ENCODE assay signal across 9 cellular contexts in genomic region chr3:39166134-39166710, GRCh38. TPM values are rescaled to one million over a fixed set of nuclear protein-coding genes. Genes with fewer than 3 reads are reported as not detected.
DNase-seq lines count a peak whose midpoint lies in the region; ATAC-seq and TF ChIP-seq lines count a peak whose summit lies in the region.
"Had no signal": no experiment of that assay in that cellular context is flagged by ENCODE, and none has a peak within 500 bp of the region (broad histone marks: within the 10 kb centered on the region; RNA-seq: fewer than 3 reads in every experiment).

No MANE protein-coding gene starts in this region.

- H3K27ac ChIP-seq in AG04450 (ENCODE audit: low read depth, low read length) (peak overlapping the region; percentile 12), liver (ENCODE audit: low read depth in 1 of 2, low read length in 2 of 2) (peak overlapping the region; percentile 82)

- POLR2A ChIA-PET in AG04450 (lab: Yijun Ruan, JAX), result interaction anchor here (0.9 to 4.0 kb wide), 4 partner anchors 10 to 241 kb away, joined by 3 to 27 read pairs (median 6); no protein-coding TSS in a partner anchor

- no peak overlapping the region for H3K4me3 ChIP-seq in AG04450 (ENCODE audit: low read depth, low read length)
- no peak overlapping the region for H3K4me3 ChIP-seq in cardiac fibroblast (replicated peaks in 1 of 2; ENCODE audit: low read depth in 2 of 2, low read length in 2 of 2)
- no peak overlapping the region for H3K4me3 ChIP-seq in liver (ENCODE audit: low read depth in 1 of 3, low read length in 3 of 3)
- H3K4me3 ChIP-seq in BE2C (ENCODE audit: low read depth, low read length), result no peak overlapping the region
- H3K4me3 ChIP-seq in H7 (ENCODE audit: insufficient read depth, low read depth, low read length), result no peak overlapping the region

- WGBS in liver, result 75% methylated on average over 3 of the region's 3 CpGs

- H3K36me3 ChIP-seq in liver (ENCODE audit: control insufficient read depth in 4 of 4, insufficient read depth in 3 of 4, low read depth in 1 of 4, low read length in 3 of 4) (no peaks in the 10 kb centered on the region), BE2C (no peaks in the 10 kb centered on the region), H7 (replicated peaks; ENCODE audit: control insufficient read depth, insufficient read depth, low read length) (no peaks in the 10 kb centered on the region)

- TF ChIP-seq CTCF in AG04450 (IDR thresholded peaks at IDR 0.05; ENCODE audit: low read depth, low read length) (no peak), cardiac fibroblast (IDR thresholded peaks at IDR 0.05; ENCODE audit: low read depth, low read length) (no peak), liver (IDR thresholded peaks at IDR 0.05; ENCODE audit: low read depth, low read length, missing input control) (no peak), BE2C (IDR thresholded peaks at IDR 0.05; ENCODE audit: low read depth, low read length) (no peak)

- peaks cover 5 to 12% (median 9%) of the 10 kb centered on the region in 4 donors for H3K4me1 ChIP-seq in liver (ENCODE audit: control insufficient read depth in 4 of 4, insufficient read depth in 4 of 4, low read length in 3 of 4)
- no peaks in the 10 kb centered on the region for H3K4me1 ChIP-seq in BE2C

- H3K27me3 ChIP-seq in AG04450 (ENCODE audit: control insufficient read depth, insufficient read depth, low read length) (no peaks in the 10 kb centered on the region), liver (ENCODE audit: control insufficient read depth in 4 of 4, insufficient read depth in 4 of 4, low read length in 3 of 4) (no peaks in the 10 kb centered on the region), BE2C (no peaks in the 10 kb centered on the region), H7 (ENCODE audit: control insufficient read depth, insufficient read depth, low read length) (no peaks in the 10 kb centered on the region)

- H3K9me3 ChIP-seq in AG04450 (ENCODE audit: control insufficient read depth, insufficient read depth, low read length) (peaks cover 3% of the 10 kb centered on the region), liver (ENCODE audit: control insufficient read depth in 4 of 4, low read length in 3 of 4) (no peaks in the 10 kb centered on the region), BE2C (no peaks in the 10 kb centered on the region)

- ATAC-seq in HG03108 (IDR thresholded peaks at IDR 0.05; ENCODE audit: unreplicated experiment), result no peak

- TF ChIP-seq RAD21 in liver (IDR thresholded peaks at IDR 0.05), result no peak

- no peak for DNase-seq in AG04450 (ENCODE audit: low read depth, low spot score)
- DNase-seq in KBM-7, result peak; percentile 62
- DNase-seq in cardiac fibroblast (ENCODE audit: low read depth in 2 of 2), result peak; percentile 92 to 94
- DNase-seq in NK-92 (lab: John Stamatoyannopoulos, UW; ENCODE audit: unreplicated experiment), result no peak
- no peak for DNase-seq in BE2C
- DNase-seq in H7, result no peak
- DNase-seq: stimulated activated CD4-positive, alpha-beta T cell treated with anti-CD3 and anti-CD28 coated beads, Interleukin-2, amount 100 ng/mL, for 48 hours had no signal

- no peak overlapping the region for H3K9ac ChIP-seq in liver (ENCODE audit: low read depth in 1 of 2, low read length in 2 of 2)

- CTCF ChIA-PET in AG04450 (lab: Charles Lee), result interaction anchor here (0.9 to 5.0 kb wide), 4 partner anchors 19 to 126 kb away, joined by 4 to 37 read pairs (median 6); no protein-coding TSS in a partner anchor

- in situ Hi-C loops in KBM-7 (cut with MboI; ENCODE audit: low pct_unique_long_range_greater_than_20kb, low sequenced_read_pairs), result no loop called here

TF ChIP-seq in liver, 16 proteins besides CTCF, POLR2A, EP300 and RAD21:
- TF ChIP-seq JUND (IDR thresholded peaks at IDR 0.05) (peak; percentile 21 to 52), RXRA (IDR thresholded peaks at IDR 0.05) (peak in 1 of 2 donors; percentile 6), YY1 (IDR thresholded peaks at IDR 0.05) (no peak)

RNA-seq across cellular contexts. Expression of gene CSRNP1, which starts 12.8 kb away (rescaled TPM):
- polyA plus RNA-seq in AG04450 (2011; rRNA removed) (5.9 and 6.8 TPM in 2 replicates), liver (10 to 100 TPM in 1 of 2 donors, 1 to 10 TPM in 1; 8.7 to 12.8 TPM)
- polyA minus RNA-seq in AG04450 (2011; rRNA and poly(A)+ RNA removed), result 12.4 and 17.8 TPM in 2 replicates
- 10 to 100 TPM in 1 of 2 donors, 1 to 10 TPM in 1; 4.7 to 19.3 TPM for total RNA-seq in liver
- 36.7 TPM for polyA plus RNA-seq in BE2C (2012; ENCODE audit: insufficient read depth, insufficient read length, low read depth)
- total RNA-seq in H7 (2014; rRNA removed; shearing (Covaris generic)), result 13.4 and 16.5 TPM in 2 replicates

RNA-seq across cellular contexts. Expression of gene XIRP1, which starts 26.2 kb away (rescaled TPM):
- polyA plus RNA-seq in AG04450 (2011; rRNA removed), result 0.02 TPM in 1 of 2 replicates, not detected in the other
- polyA minus RNA-seq in AG04450 (2011; rRNA and poly(A)+ RNA removed), result 0.05 TPM in 1 of 2 replicates, not detected in the other
- total RNA-seq in liver, result not detected
- polyA plus RNA-seq in liver, result under 1 TPM in 1 of 2 donors, not detected in 1; 0.01 TPM
- not detected for polyA plus RNA-seq in BE2C (2012; ENCODE audit: insufficient read depth, insufficient read length, low read depth)
- total RNA-seq in H7 (2014; rRNA removed; shearing (Covaris generic)), result not detected in 2 replicates

RNA-seq across cellular contexts. Expression of gene TTC21A, which starts 58.7 kb away (rescaled TPM):
- polyA plus RNA-seq in AG04450 (2011; rRNA removed), result 1.6 and 2.8 TPM in 2 replicates
- polyA minus RNA-seq in AG04450 (2011; rRNA and poly(A)+ RNA removed), result 3.0 and 4.2 TPM in 2 replicates
- total RNA-seq in liver, result 1 to 10 TPM in 1 of 2 donors, under 1 TPM in 1; 0.28 to 3.3 TPM
- 1 to 10 TPM in 1 of 2 donors, under 1 TPM in 1; 0.89 to 2.3 TPM for polyA plus RNA-seq in liver
- polyA plus RNA-seq in BE2C (2012; ENCODE audit: insufficient read depth, insufficient read length, low read depth), result 4.8 TPM
- total RNA-seq in H7 (2014; rRNA removed; shearing (Covaris generic)), result 0.90 and 2.7 TPM in 2 replicates

RNA-seq across cellular contexts. Expression of gene GORASP1, which starts 58.8 kb away (rescaled TPM):
- polyA plus RNA-seq in AG04450 (2011; rRNA removed), result 43.7 and 47.6 TPM in 2 replicates
- polyA minus RNA-seq in AG04450 (2011; rRNA and poly(A)+ RNA removed), result 45.7 and 60.5 TPM in 2 replicates
- total RNA-seq in liver, result 10 to 100 TPM; 11.8 to 39.4 TPM
- polyA plus RNA-seq in liver, result 10 to 100 TPM; 13.4 to 25.3 TPM
- polyA plus RNA-seq in BE2C (2012; ENCODE audit: insufficient read depth, insufficient read length, low read depth), result 65.7 TPM
- 45.6 and 46.9 TPM in 2 replicates for total RNA-seq in H7 (2014; rRNA removed; shearing (Covaris generic))

Comparison
In these comparisons a context has a peak if more than half of its experiments do, and no peak if none do; other contexts are left out.
1. DNase-seq: peak in KBM-7 (single experiment) and cardiac fibroblast (2 of 2); none in AG04450 (single experiment), NK-92 (single experiment), BE2C (single experiment) and H7 (single experiment).